Comparison of ENCODE assay signal across 8 cellular contexts in the genomic region with DNA sequence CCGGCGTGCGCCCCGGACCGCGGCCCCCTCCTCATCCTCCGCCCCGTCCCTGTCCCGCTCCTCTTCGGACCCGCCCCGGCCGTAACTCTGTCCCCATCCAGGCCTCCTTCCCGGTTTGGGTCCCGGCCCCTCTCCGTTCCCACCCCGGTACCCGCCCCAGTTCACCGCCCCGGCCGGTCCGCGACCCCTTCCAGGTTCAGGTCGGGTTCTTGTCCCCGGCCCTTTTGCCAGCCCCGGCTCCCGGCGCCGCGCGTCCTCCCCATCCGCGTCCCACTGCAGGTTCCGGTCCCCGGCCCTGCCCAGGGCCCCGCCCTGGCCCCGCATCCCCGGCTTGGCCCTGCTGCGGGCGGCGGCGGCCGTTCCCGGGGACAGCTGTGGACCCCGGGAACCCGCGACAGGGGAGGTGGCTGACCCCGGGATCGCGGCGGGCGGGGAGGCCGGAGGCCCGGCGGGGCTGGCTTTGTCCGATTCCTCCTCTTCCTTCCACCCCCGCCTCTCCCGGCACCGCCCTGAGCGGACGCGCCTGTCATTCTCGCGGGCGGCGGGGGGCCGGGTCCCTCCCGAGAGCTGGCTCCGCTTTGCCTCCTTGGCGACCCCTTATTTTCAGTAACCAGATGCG. TPM values are rescaled to one million over a fixed set of nuclear protein-coding genes. Genes with fewer than 3 reads are reported as not detected.
DNase-seq lines count a peak whose midpoint lies in the region; ATAC-seq, FAIRE-seq and TF ChIP-seq lines count a peak whose summit lies in the region.

No MANE protein-coding gene starts in this region.

- H4K8ac ChIP-seq in trophoblast cell (ENCODE audit: low read depth, low read length), result peak overlapping the region; percentile 95

- H3K4me1 ChIP-seq in heart left ventricle (peaks cover 3 to 75% (median 59%) of the 10 kb centered on the region in 12 donors), trophoblast cell (ENCODE audit: control insufficient read depth in 1 of 2, insufficient read depth in 2 of 2, low read length in 2 of 2) (peaks cover 9 to 16% of the 10 kb centered on the region in 2 experiments)

- no peaks in the 10 kb centered on the region for H3K36me3 Mint-ChIP-seq in activated naive CD8-positive, alpha-beta T cell

- H2BK120ac ChIP-seq in trophoblast cell (ENCODE audit: insufficient read depth, low read length, poor library complexity), result peak overlapping the region; percentile 96

- no peak overlapping the region for H3K23ac ChIP-seq in trophoblast cell (ENCODE audit: low read length)

- intact Hi-C loops in heart left ventricle (cut with DNase I), result loop anchor here in 5 of 10 donors (5.0 to 10.0 kb wide), 4 partner anchors 52 to 88 kb away; partner anchors contain the start of genes XRCC3 (in 1 of the 5) and ZFYVE21 (in 1 of the 5)

- H2AFZ ChIP-seq in trophoblast cell (ENCODE audit: insufficient read depth, low read length, poor library complexity), result peak overlapping the region; percentile 98

- no peak for FAIRE-seq in GM12892 (lab: Jason Lieb, UNC)

- H3K4me1 Mint-ChIP-seq in activated naive CD8-positive, alpha-beta T cell (ENCODE audit: low read depth), result peaks cover 39% of the 10 kb centered on the region

- peak overlapping the region; percentile 99 for H3K4ac ChIP-seq in trophoblast cell (ENCODE audit: low read depth, low read length)

- H3K27me3 ChIP-seq in heart left ventricle, result no peaks in the 10 kb centered on the region
- no peaks in the 10 kb centered on the region for H3K27me3 ChIP-seq in trophoblast cell (ENCODE audit: insufficient read depth, low read length)

- H3K9me3 Mint-ChIP-seq in activated naive CD8-positive, alpha-beta T cell (ENCODE audit: low read depth), result no peaks in the 10 kb centered on the region

- peak overlapping the region; percentile 90 for H3K4me3 Mint-ChIP-seq in activated naive CD8-positive, alpha-beta T cell

- peak overlapping the region; percentile 99 for H3K9ac ChIP-seq in trophoblast cell (ENCODE audit: low read length)

- peak overlapping the region; percentile 100 for H3K18ac ChIP-seq in trophoblast cell (ENCODE audit: low read length)

- peaks cover 0 to 24% (median 5%) of the 10 kb centered on the region in 9 donors for H3K36me3 ChIP-seq in heart left ventricle
- peaks cover 5 to 8% of the 10 kb centered on the region in 2 experiments for H3K36me3 ChIP-seq in trophoblast cell (ENCODE audit: control insufficient read depth in 1 of 2, insufficient read depth in 2 of 2, low read length in 2 of 2)

- peak overlapping the region; percentile 80 for H3K4me2 ChIP-seq in trophoblast cell (ENCODE audit: low read length)

- peak in 3 of 4 donors; percentile 54 to 60 (median 56) for ATAC-seq in heart left ventricle

- H3K27ac Mint-ChIP-seq in activated naive CD8-positive, alpha-beta T cell, result peak overlapping the region; percentile 87

- peaks cover 17% of the 10 kb centered on the region for H3K79me1 ChIP-seq in trophoblast cell (ENCODE audit: low read length)

- H3K79me2 ChIP-seq in trophoblast cell (ENCODE audit: control insufficient read depth, insufficient read depth, low read length, poor library complexity), result peaks cover 28% of the 10 kb centered on the region

- H2AK5ac ChIP-seq in trophoblast cell (ENCODE audit: low read length), result peak overlapping the region; percentile 98

- 0 to 2% (median 1%) methylated on average over 17 to 71 of the region's 71 CpGs for WGBS in heart left ventricle, 4 donors
- WGBS in trophoblast cell (ENCODE audit: extremely low coverage, insufficient coverage, insufficient read length), result no CpG with 5 or more reads among the region's 71 CpGs

- peak overlapping the region; percentile 100 for H3K14ac ChIP-seq in trophoblast cell (ENCODE audit: low read length)

- no peak for TF ChIP-seq CTCF in heart left ventricle (IDR thresholded peaks at IDR 0.05)

- H3K27ac ChIP-seq in heart left ventricle, result peak overlapping the region; percentile 97 to 100 (median 99)
- H3K27ac ChIP-seq in trophoblast cell (ENCODE audit: low read depth, low read length), result peak overlapping the region; percentile 94

- H4K12ac ChIP-seq in trophoblast cell (ENCODE audit: low read depth, low read length), result peak overlapping the region; percentile 100

- H2BK12ac ChIP-seq in trophoblast cell (ENCODE audit: low read length), result peak overlapping the region; percentile 53

- CTCF ChIA-PET in HEK293T (lab: Yijun Ruan, JAX), result no interaction called here

- H3K9me3 ChIP-seq in heart left ventricle (no peaks in the 10 kb centered on the region), trophoblast cell (ENCODE audit: insufficient read depth, low read depth, low read length) (no peaks in the 10 kb centered on the region)

- TF ChIP-seq POLR2A in GM12892 (IDR thresholded peaks at IDR 0.05; ENCODE audit: low read depth, low read length) (no peak), heart left ventricle (IDR thresholded peaks at IDR 0.05) (no peak)

- POLR2A ChIA-PET in HEK293T (lab: Yijun Ruan, JAX), result interaction anchor here (1.0 to 2.3 kb wide), 3 partner anchors 10 to 28 kb away, joined by 3 to 9 read pairs (median 7); no protein-coding TSS in a partner anchor

- H2BK5ac ChIP-seq in trophoblast cell (ENCODE audit: low read depth, low read length, poor library complexity), result peak overlapping the region; percentile 92

- peak; percentile 73 for DNase-seq in GM12892 (ENCODE audit: insufficient read length)
- peak; percentile 71 for DNase-seq in HEK293T (ENCODE audit: extremely low spot score)
- peak; percentile 17 for DNase-seq in NOMO-1 treated with DMSO at 0.1 percent for 48 hours (lab: John Stamatoyannopoulos, UW; ENCODE audit: unreplicated experiment)
- peak; percentile 77 to 85 (median 82) for DNase-seq in heart left ventricle
- peak; percentile 23 to 60 for DNase-seq in trophoblast cell
- no peak for DNase-seq in T1000 (lab: John Stamatoyannopoulos, UW)
- DNase-seq in effector CD8-positive, alpha-beta T cell (lab: John Stamatoyannopoulos, UW), result no peak

- H4K91ac ChIP-seq in trophoblast cell (ENCODE audit: low read depth, low read length), result peak overlapping the region; percentile 98

- no peaks in the 10 kb centered on the region for H3K27me3 Mint-ChIP-seq in activated naive CD8-positive, alpha-beta T cell

- peak overlapping the region; percentile 83 to 100 (median 95) for H3K4me3 ChIP-seq in heart left ventricle
- H3K4me3 ChIP-seq in trophoblast cell (ENCODE audit: low read depth, low read length), result peak overlapping the region; percentile 100

TF ChIP-seq in HEK293T, 16 proteins besides CTCF, POLR2A, EP300 and RAD21:
- TF ChIP-seq ZNF384 (IDR thresholded peaks at IDR 0.05), result no peak
- no peak for TF ChIP-seq L3MBTL2 (conservative IDR thresholded peaks at IDR 0.05)
- no peak for TF ChIP-seq SP1 (IDR thresholded peaks at IDR 0.05)
- no peak for TF ChIP-seq ELF4 (IDR thresholded peaks at IDR 0.05)
- no peak for TF ChIP-seq FOXA1 (IDR thresholded peaks at IDR 0.05)
- TF ChIP-seq PKNOX1 (IDR thresholded peaks at IDR 0.05), result peak; percentile 72; the same call in 1 of the 2 replicates

RNA-seq across cellular contexts. Expression of gene KLC1, which starts 0.6 kb away (rescaled TPM):
- 53.2 TPM for polyA plus RNA-seq in GM12892 (2012; ENCODE audit: missing spikeins)
- 100 to 1,000 TPM; 127 to 241 (median 150) TPM for total RNA-seq in heart left ventricle
- 100 to 1,000 TPM; 162 to 171 TPM for polyA plus RNA-seq in heart left ventricle
- 105 TPM in 2 replicates for polyA plus RNA-seq in trophoblast cell (2013)

Comparison
In these comparisons a context has a peak if more than half of its experiments do, and no peak if none do; other contexts are left out.
1. DNase-seq: peak in GM12892 (single experiment), HEK293T (single experiment), NOMO-1 treated with DMSO at 0.1 percent for 48 hours (single experiment), heart left ventricle (5 of 5) and trophoblast cell (2 of 2); none in T1000 (single experiment) and effector CD8-positive, alpha-beta T cell (single experiment).